In genomic region chr17:50546701-50547034, GRCh38 we compare ENCODE assay signal across 1 cellular context.
TF ChIP-seq lines count a peak whose summit lies in the region.

No MANE protein-coding gene starts in this region.

TF ChIP-seq in K562, 482 proteins besides CTCF, POLR2A, EP300 and RAD21:
- TF ChIP-seq, protein P1, sequence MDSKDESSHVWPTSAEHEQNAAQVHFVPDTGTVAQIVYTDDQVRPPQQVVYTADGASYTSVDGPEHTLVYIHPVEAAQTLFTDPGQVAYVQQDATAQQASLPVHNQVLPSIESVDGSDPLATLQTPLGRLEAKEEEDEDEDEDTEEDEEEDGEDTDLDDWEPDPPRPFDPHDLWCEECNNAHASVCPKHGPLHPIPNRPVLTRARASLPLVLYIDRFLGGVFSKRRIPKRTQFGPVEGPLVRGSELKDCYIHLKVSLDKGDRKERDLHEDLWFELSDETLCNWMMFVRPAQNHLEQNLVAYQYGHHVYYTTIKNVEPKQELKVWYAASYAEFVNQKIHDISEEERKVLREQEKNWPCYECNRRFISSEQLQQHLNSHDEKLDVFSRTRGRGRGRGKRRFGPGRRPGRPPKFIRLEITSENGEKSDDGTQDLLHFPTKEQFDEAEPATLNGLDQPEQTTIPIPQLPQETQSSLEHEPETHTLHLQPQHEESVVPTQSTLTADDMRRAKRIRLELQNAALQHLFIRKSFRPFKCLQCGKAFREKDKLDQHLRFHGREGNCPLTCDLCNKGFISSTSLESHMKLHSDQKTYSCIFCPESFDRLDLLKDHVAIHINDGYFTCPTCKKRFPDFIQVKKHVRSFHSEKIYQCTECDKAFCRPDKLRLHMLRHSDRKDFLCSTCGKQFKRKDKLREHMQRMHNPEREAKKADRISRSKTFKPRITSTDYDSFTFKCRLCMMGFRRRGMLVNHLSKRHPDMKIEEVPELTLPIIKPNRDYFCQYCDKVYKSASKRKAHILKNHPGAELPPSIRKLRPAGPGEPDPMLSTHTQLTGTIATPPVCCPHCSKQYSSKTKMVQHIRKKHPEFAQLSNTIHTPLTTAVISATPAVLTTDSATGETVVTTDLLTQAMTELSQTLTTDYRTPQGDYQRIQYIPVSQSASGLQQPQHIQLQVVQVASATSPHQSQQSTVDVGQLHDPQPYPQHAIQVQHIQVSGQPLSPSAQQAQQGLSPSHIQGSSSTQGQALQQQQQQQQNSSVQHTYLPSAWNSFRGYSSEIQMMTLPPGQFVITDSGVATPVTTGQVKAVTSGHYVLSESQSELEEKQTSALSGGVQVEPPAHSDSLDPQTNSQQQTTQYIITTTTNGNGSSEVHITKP (IDR thresholded peaks at IDR 0.05; ENCODE audit: partially characterized antibody): peak; percentile 14
- TF ChIP-seq HSF4 (CRISPR knock-in tag; IDR thresholded peaks at IDR 0.05; ENCODE audit: borderline replicate concordance): 0 out of 2 replicates have a peak, but pooled peaks have one; percentile 26
- TF ChIP-seq RAD51 (IDR thresholded peaks at IDR 0.05; ENCODE audit: borderline replicate concordance, low read depth): 0 out of 2 replicates have a peak, but pooled peaks have one; percentile 1
- TF ChIP-seq CC2D1A (IDR thresholded peaks at IDR 0.05): 0 out of 2 replicates have a peak, but pooled peaks have one; percentile 13
- TF ChIP-seq TAF15 (IDR thresholded peaks at IDR 0.05; ENCODE audit: low read depth, low read length): no peak
- no peak for TF ChIP-seq CEBPB (tag; IDR thresholded peaks at IDR 0.05)
